ENCODE assay signal across 17 cellular contexts in genomic region chr4:34157546-34157945, GRCh38.
"Had no signal": no experiment of that assay in that cellular context is flagged by ENCODE, and none has a peak within 500 bp of the region (broad histone marks: within the 10 kb centered on the region; RNA-seq: fewer than 3 reads in every experiment).

No MANE protein-coding gene starts in this region.

- H3K36me3 Mint-ChIP-seq: activated CD4-positive, alpha-beta memory T cell treated with anti-CD3 and anti-CD28 coated beads for 36 hours had no signal

- H3K9me3 ChIP-seq: gastrocnemius medialis, ovary, prostate gland, upper lobe of left lung had no signal

- H3K27me3 Mint-ChIP-seq: activated CD4-positive, alpha-beta memory T cell treated with anti-CD3 and anti-CD28 coated beads for 36 hours; central memory CD8-positive, alpha-beta T cell had no signal

- H3K4me3 ChIP-seq: gastrocnemius medialis, ovary, prostate gland, upper lobe of left lung had no signal

- H3K4me1 Mint-ChIP-seq: central memory CD8-positive, alpha-beta T cell; natural killer cell had no signal

- H3K27ac ChIP-seq: gastrocnemius medialis, ovary, prostate gland, upper lobe of left lung had no signal

- H3K4me3 Mint-ChIP-seq: activated CD4-positive, alpha-beta memory T cell treated with anti-CD3 and anti-CD28 coated beads for 36 hours; activated naive CD4-positive, alpha-beta T cell treated with anti-CD3 and anti-CD28 coated beads for 36 hours; central memory CD8-positive, alpha-beta T cell; natural killer cell had no signal

- H3K27ac Mint-ChIP-seq: activated CD4-positive, alpha-beta memory T cell treated with anti-CD3 and anti-CD28 coated beads for 36 hours; activated naive CD4-positive, alpha-beta T cell treated with anti-CD3 and anti-CD28 coated beads for 36 hours; natural killer cell had no signal

- H3K36me3 ChIP-seq: gastrocnemius medialis, ovary, prostate gland, upper lobe of left lung had no signal

- H3K4me1 ChIP-seq: gastrocnemius medialis, prostate gland, upper lobe of left lung had no signal

- DNase-seq: activated CD4-positive, alpha-beta memory T cell treated with anti-CD3 and anti-CD28 coated beads for 36 hours; activated CD4-positive, alpha-beta T cell treated with anti-CD3 and anti-CD28 coated beads for 48 hours; activated effector memory CD4-positive, alpha-beta T cell treated with Interleukin-2 at 50 U/mL for 16 hours; activated naive CD4-positive, alpha-beta T cell treated with anti-CD3 and anti-CD28 coated beads for 36 hours; activated T-cell treated with anti-CD3 and anti-CD28 coated beads, Interleukin-2, amount 50 U/mL, for 48 hours; gastrocnemius medialis; hippocampal formation; islet precursor cell; left cardiac atrium; midbrain; natural killer cell; ovary; stimulated activated CD4-positive, alpha-beta T cell treated with anti-CD3 and anti-CD28 coated beads, Interleukin-4, amount 100 ng/mL, for 24 hours; stimulated activated naive CD8-positive, alpha-beta T cell treated with anti-CD3 and anti-CD28 coated beads, Interleukin-15, Interleukin-2, amounts not matched to agents 100 U/mL and 50 U/mL, for 24 hours; upper lobe of left lung had no signal

- H3K27me3 ChIP-seq: gastrocnemius medialis, ovary, upper lobe of left lung had no signal
